Comparison of ENCODE assay signal across 15 cellular contexts in genomic region chr18:68275616-68276015, GRCh38.
DNase-seq lines count a peak whose midpoint lies in the region; ATAC-seq, FAIRE-seq and TF ChIP-seq lines count a peak whose summit lies in the region.
"Had no signal": no experiment of that assay in that cellular context is flagged by ENCODE, and none has a peak within 500 bp of the region (broad histone marks: within the 10 kb centered on the region; RNA-seq: fewer than 3 reads in every experiment).

No MANE protein-coding gene starts in this region.

- no peaks in the 10 kb centered on the region for H3K36me3 ChIP-seq in HepG2 (replicated peaks in 1 of 2; ENCODE audit: control insufficient read depth in 1 of 2, insufficient read depth in 2 of 2, low read length in 2 of 2)
- H3K36me3 ChIP-seq in right lobe of liver = no peaks in the 10 kb centered on the region
- H3K36me3 ChIP-seq in adipocyte (ENCODE audit: control insufficient read depth, insufficient read depth, low read length, severe bottlenecking) = no peaks in the 10 kb centered on the region
- H3K36me3 ChIP-seq in uterus = no peaks in the 10 kb centered on the region
- H3K36me3 ChIP-seq: colonic mucosa, heart left ventricle, prostate gland had no signal

- TF ChIP-seq CTCF in HepG2 (CRISPR knock-in tag; IDR thresholded peaks at IDR 0.05) (no peak), right lobe of liver (IDR thresholded peaks at IDR 0.05) (no peak), foreskin keratinocyte (conservative IDR thresholded peaks at IDR 0.05) (no peak), uterus (IDR thresholded peaks at IDR 0.05) (no peak)

- no peaks in the 10 kb centered on the region for H3K79me2 ChIP-seq in HepG2 (ENCODE audit: insufficient read depth, low read length)

- no peaks in the 10 kb centered on the region for H3K9me3 ChIP-seq in HepG2 (ENCODE audit: low read length)
- H3K9me3 ChIP-seq in right lobe of liver = no peaks in the 10 kb centered on the region
- no peaks in the 10 kb centered on the region for H3K9me3 ChIP-seq in adipocyte (ENCODE audit: control insufficient read depth, low read length)
- no peaks in the 10 kb centered on the region for H3K9me3 ChIP-seq in uterus
- H3K9me3 ChIP-seq: A549, colonic mucosa, heart left ventricle, prostate gland had no signal

- intact Hi-C loops in HepG2 (cut with micrococcal nuclease; ENCODE audit: unreplicated experiment) = no loop called here
- intact Hi-C loops in right lobe of liver (cut with DNase I) = no loop called here
- intact Hi-C loops in uterus (cut with DNase I; ENCODE audit: low total_unique reads) = no loop called here

- H3K4me3 ChIP-seq in HepG2 (replicated peaks in 1 of 3; ENCODE audit: insufficient read depth in 1 of 3, low read depth in 2 of 3, low read length in 3 of 3) = no peak overlapping the region
- no peak overlapping the region for H3K4me3 ChIP-seq in right lobe of liver
- H3K4me3 ChIP-seq in adipocyte (ENCODE audit: low read length) = no peak overlapping the region
- H3K4me3 ChIP-seq in uterus = no peak overlapping the region
- H3K4me3 ChIP-seq: A549, colonic mucosa, heart left ventricle, prostate gland had no signal

- H3K9ac ChIP-seq in HepG2 (ENCODE audit: insufficient read depth, low read depth, low read length) = no peak overlapping the region
- no peak overlapping the region for H3K9ac ChIP-seq in adipocyte (ENCODE audit: low read length)

- no TSS peak for BruUV-seq in HepG2 (replicated peaks; lab: Mats Ljungman, UMichigan)

- no peak overlapping the region for H2AFZ ChIP-seq in HepG2 (ENCODE audit: low read length)

- no peak overlapping the region for H3K27ac ChIP-seq in HepG2 (ENCODE audit: extremely low read length, insufficient read depth, low read length)
- H3K27ac ChIP-seq in right lobe of liver = no peak overlapping the region
- H3K27ac ChIP-seq in foreskin keratinocyte = peak overlapping the region; percentile 28
- H3K27ac ChIP-seq in uterus = no peak overlapping the region
- H3K27ac ChIP-seq: A549, colonic mucosa, heart left ventricle, prostate gland had no signal

- CTCF ChIA-PET in HepG2 (lab: Yijun Ruan, JAX; ENCODE audit: low intra/inter-chr PET ratio, low total read pairs) = no interaction called here

- no peaks in the 10 kb centered on the region for H4K20me1 ChIP-seq in HepG2 (ENCODE audit: insufficient read depth, low read length)

- H3K27me3 ChIP-seq in HepG2 (ENCODE audit: control insufficient read depth in 1 of 2, insufficient read depth in 2 of 2, low read length in 2 of 2) = no peaks in the 10 kb centered on the region
- no peaks in the 10 kb centered on the region for H3K27me3 ChIP-seq in right lobe of liver
- no peaks in the 10 kb centered on the region for H3K27me3 ChIP-seq in adipocyte (replicated peaks; ENCODE audit: control insufficient read depth, insufficient read depth, low read length)
- no peaks in the 10 kb centered on the region for H3K27me3 ChIP-seq in foreskin keratinocyte
- no peaks in the 10 kb centered on the region for H3K27me3 ChIP-seq in uterus
- H3K27me3 ChIP-seq: colonic mucosa, heart left ventricle had no signal

- TF ChIP-seq RAD21 in HepG2 (CRISPR knock-in tag; IDR thresholded peaks at IDR 0.05) = no peak

- TF ChIP-seq POLR2A in HepG2 (IDR thresholded peaks at IDR 0.05; ENCODE audit: insufficient read depth in 1 of 2, low read depth in 2 of 2, low read length in 2 of 2) (no peak), right lobe of liver (IDR thresholded peaks at IDR 0.05) (no peak), uterus (IDR thresholded peaks at IDR 0.05) (no peak)

- DNase-seq in HepG2 (ENCODE audit: low spot score) = no peak
- DNase-seq in right lobe of liver = no peak
- peak; percentile 76 for DNase-seq in adipocyte (ENCODE audit: low read depth)
- peak; percentile 69 to 86 for DNase-seq in foreskin keratinocyte
- DNase-seq in urothelium cell line (ENCODE audit: low spot score) = peak; percentile 27
- DNase-seq in NCI-H510A (lab: John Stamatoyannopoulos, UW) = no peak
- no peak for DNase-seq in putamen (ENCODE audit: low spot score)
- no peak for DNase-seq in uterus
- DNase-seq: activated CD4-positive, alpha-beta T cell treated with anti-CD3 and anti-CD28 coated beads for 36 hours; activated effector memory CD4-positive, alpha-beta T cell treated with anti-CD3 and anti-CD28 coated beads, Interleukin-2, amount 50 U/mL, for 16 hours; colonic mucosa; heart left ventricle; NCI-H526 had no signal

- 50% methylated on average over 1 of the region's 1 CpG for WGBS in HepG2 (ENCODE audit: low lambda C conversion rate)
- no CpG with 5 or more reads among the region's 1 CpG for WGBS in right lobe of liver (ENCODE audit: insufficient coverage, low coverage, low lambda C conversion rate, missing lambda C conversion rate)

- TF ChIP-seq EP300 in HepG2 (IDR thresholded peaks at IDR 0.05; ENCODE audit: low read depth in 2 of 2, low read length in 2 of 2) = no peak
- no peak for TF ChIP-seq EP300 in HepG2 (CRISPR knock-in tag; IDR thresholded peaks at IDR 0.05; ENCODE audit: borderline replicate concordance)

- POLR2A ChIA-PET in HepG2 (lab: Yijun Ruan, JAX) = no interaction called here

- in situ Hi-C loops in HepG2 (cut with HindIII; ENCODE audit: extremely low pct_ligation_motif_present, low pct_unique_long_range_greater_than_20kb) = no loop called here

- ATAC-seq in HepG2 (no peak), right lobe of liver (no peak), foreskin keratinocyte (peak; percentile 99)
- ATAC-seq: A549; activated CD4-positive, alpha-beta T cell treated with anti-CD3 and anti-CD28 coated beads for 36 hours; heart left ventricle had no signal

- no peaks in the 10 kb centered on the region for H3K4me1 ChIP-seq in HepG2 (ENCODE audit: insufficient read depth, low read length)
- no peaks in the 10 kb centered on the region for H3K4me1 ChIP-seq in right lobe of liver
- no peaks in the 10 kb centered on the region for H3K4me1 ChIP-seq in adipocyte (ENCODE audit: control insufficient read depth, insufficient read depth, low read length)
- H3K4me1 ChIP-seq in foreskin keratinocyte = peaks cover 6% of the 10 kb centered on the region
- H3K4me1 ChIP-seq in uterus = no peaks in the 10 kb centered on the region
- H3K4me1 ChIP-seq: A549, colonic mucosa, heart left ventricle, prostate gland had no signal

- H3K4me2 ChIP-seq in HepG2 (ENCODE audit: low read depth, low read length) = no peak overlapping the region
- H3K4me2 ChIP-seq: A549 had no signal

- FAIRE-seq in HepG2 (lab: Jason Lieb, UNC) = no peak
- FAIRE-seq in urothelium cell line (lab: Jason Lieb, UNC) = no peak
- FAIRE-seq: A549 had no signal

TF ChIP-seq in HepG2, 621 proteins besides CTCF, POLR2A, EP300 and RAD21:
- peak; percentile 36; the same call in 1 of the 2 replicates for TF ChIP-seq ATF7 (IDR thresholded peaks at IDR 0.05)
- TF ChIP-seq ATF7 (CRISPR knock-in tag; IDR thresholded peaks at IDR 0.05) = no peak
- TF ChIP-seq, protein P1, sequence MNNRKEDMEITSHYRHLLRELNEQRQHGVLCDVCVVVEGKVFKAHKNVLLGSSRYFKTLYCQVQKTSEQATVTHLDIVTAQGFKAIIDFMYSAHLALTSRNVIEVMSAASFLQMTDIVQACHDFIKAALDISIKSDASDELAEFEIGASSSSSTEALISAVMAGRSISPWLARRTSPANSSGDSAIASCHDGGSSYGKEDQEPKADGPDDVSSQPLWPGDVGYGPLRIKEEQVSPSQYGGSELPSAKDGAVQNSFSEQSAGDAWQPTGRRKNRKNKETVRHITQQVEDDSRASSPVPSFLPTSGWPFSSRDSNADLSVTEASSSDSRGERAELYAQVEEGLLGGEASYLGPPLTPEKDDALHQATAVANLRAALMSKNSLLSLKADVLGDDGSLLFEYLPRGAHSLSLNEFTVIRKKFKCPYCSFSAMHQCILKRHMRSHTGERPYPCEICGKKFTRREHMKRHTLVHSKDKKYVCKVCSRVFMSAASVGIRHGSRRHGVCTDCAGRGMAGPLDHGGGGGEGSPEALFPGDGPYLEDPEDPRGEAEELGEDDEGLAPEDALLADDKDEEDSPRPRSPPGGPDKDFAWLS (CRISPR knock-in tag; IDR thresholded peaks at IDR 0.05; ENCODE audit: borderline replicate concordance) = no peak
- TF ChIP-seq, protein P2, sequence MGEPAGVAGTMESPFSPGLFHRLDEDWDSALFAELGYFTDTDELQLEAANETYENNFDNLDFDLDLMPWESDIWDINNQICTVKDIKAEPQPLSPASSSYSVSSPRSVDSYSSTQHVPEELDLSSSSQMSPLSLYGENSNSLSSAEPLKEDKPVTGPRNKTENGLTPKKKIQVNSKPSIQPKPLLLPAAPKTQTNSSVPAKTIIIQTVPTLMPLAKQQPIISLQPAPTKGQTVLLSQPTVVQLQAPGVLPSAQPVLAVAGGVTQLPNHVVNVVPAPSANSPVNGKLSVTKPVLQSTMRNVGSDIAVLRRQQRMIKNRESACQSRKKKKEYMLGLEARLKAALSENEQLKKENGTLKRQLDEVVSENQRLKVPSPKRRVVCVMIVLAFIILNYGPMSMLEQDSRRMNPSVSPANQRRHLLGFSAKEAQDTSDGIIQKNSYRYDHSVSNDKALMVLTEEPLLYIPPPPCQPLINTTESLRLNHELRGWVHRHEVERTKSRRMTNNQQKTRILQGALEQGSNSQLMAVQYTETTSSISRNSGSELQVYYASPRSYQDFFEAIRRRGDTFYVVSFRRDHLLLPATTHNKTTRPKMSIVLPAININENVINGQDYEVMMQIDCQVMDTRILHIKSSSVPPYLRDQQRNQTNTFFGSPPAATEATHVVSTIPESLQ (CRISPR knock-in tag; conservative IDR thresholded peaks at IDR 0.05) = no peak

Comparison
In these comparisons a context has a peak if more than half of its experiments do, and no peak if none do; other contexts are left out.
1. DNase-seq: peak in adipocyte (single experiment), foreskin keratinocyte (2 of 2) and urothelium cell line (single experiment); none in HepG2 (single experiment), right lobe of liver (0 of 3), NCI-H510A (single experiment), putamen (single experiment) and uterus (0 of 2).